13 cellular contexts compared by ENCODE assay signal in the genomic region with DNA sequence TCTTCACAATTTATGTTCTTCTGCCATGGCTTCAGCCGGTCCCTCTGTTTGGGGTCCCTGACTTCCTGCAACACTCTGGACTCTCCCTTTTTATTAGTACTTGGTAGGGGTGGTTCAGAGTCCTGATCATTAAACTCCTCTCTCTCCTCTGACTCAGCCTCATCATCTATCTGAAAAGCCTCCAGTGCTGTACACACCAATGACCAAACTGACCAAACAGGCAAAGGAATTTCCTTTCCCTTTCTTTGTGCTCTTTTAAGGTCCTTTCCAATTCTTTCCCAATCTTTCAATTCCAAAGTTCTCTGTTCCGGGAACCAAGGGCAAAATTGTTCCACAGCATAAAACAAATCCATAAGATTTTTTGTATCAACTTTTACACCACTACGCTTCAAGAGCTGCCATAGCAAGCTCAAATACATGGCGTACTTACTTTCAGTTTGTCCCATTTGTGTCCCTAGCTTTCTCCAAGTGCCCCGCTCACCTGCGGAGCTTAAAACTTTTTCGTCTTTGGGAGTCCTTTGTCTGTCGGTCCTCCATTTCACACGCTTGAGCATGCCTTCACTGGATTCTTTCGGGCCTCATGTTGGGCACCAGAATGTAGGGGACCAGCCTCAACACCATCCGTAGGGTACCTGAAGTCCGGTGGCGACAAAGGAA. TPM values are rescaled to one million over a fixed set of nuclear protein-coding genes. Genes with fewer than 3 reads are reported as not detected.
A peak's percentile ranks its signal among the peaks of the same experiment; 100 is the strongest.
DNase-seq lines count a peak whose midpoint lies in the region; ATAC-seq, FAIRE-seq and TF ChIP-seq lines count a peak whose summit lies in the region.
"Had no signal": no experiment of that assay in that cellular context is flagged by ENCODE, and none has a peak within 500 bp of the region (broad histone marks: within the 10 kb centered on the region; RNA-seq: fewer than 3 reads in every experiment).

No MANE protein-coding gene starts in this region.

- no peak overlapping the region for H2AFZ ChIP-seq in PC-9

- no peaks in the 10 kb centered on the region for H3K9me3 ChIP-seq in PC-9 (ENCODE audit: insufficient read depth, low read depth)
- H3K9me3 ChIP-seq: psoas muscle had no signal

- H3K27ac ChIP-seq in PC-9: 0 out of 2 replicates have a peak overlapping the region, but pooled peaks have one; percentile 3
- H3K27ac ChIP-seq: KMS-11, psoas muscle, RWPE1 had no signal

- intact Hi-C loops in PC-9 (cut with micrococcal nuclease; ENCODE audit: unreplicated experiment): no loop called here

- no peak overlapping the region for H3K4me2 ChIP-seq in PC-9
- H3K4me2 ChIP-seq: KMS-11 had no signal

- H3K4me3 ChIP-seq in PC-9 (no peak overlapping the region), fibroblast of mammary gland (ENCODE audit: control insufficient read depth, low read depth, low read length) (no peak overlapping the region)
- H3K4me3 ChIP-seq: GM12878, psoas muscle had no signal

- H3K36me3 ChIP-seq in PC-9 (ENCODE audit: low read depth): peaks cover 7% of the 10 kb centered on the region; the same call in 1 of the 2 replicates

- in situ Hi-C loops in KBM-7 (cut with MboI; ENCODE audit: low pct_unique_long_range_greater_than_20kb, low sequenced_read_pairs): no loop called here

- no peak for FAIRE-seq in D721Med (lab: Jason Lieb, UNC)
- FAIRE-seq: GM12878 had no signal

- H3F3A ChIP-seq in PC-9 (ENCODE audit: insufficient read depth, low read depth): peaks cover 25% of the 10 kb centered on the region; the same call in 1 of the 2 replicates

- TF ChIP-seq CTCF in PC-9 (conservative IDR thresholded peaks at IDR 0.05) (no peak), fibroblast of mammary gland (conservative IDR thresholded peaks at IDR 0.05; ENCODE audit: control insufficient read depth, insufficient read depth, low read depth, low read length) (no peak), D721Med (IDR thresholded peaks at IDR 0.05; ENCODE audit: insufficient read depth, missing control alignments) (no peak)

- peaks cover 84% of the 10 kb centered on the region for H3K79me2 ChIP-seq in PC-9 (ENCODE audit: low read depth)

- CTCF ChIA-PET in PC-9 (lab: Charles Lee): no interaction called here

- POLR2A ChIA-PET in PC-9 (lab: Charles Lee; ENCODE audit: unreplicated experiment): no interaction called here

- no peaks in the 10 kb centered on the region for H3K4me1 ChIP-seq in PC-9 (replicated peaks; ENCODE audit: insufficient read depth)

- BruUV-seq in PC-9 (replicated peaks; lab: Mats Ljungman, UMichigan): no TSS peak

- no peak for ATAC-seq in HG03571 (IDR thresholded peaks at IDR 0.05; ENCODE audit: unreplicated experiment)
- ATAC-seq: GM12878, HCT116, psoas muscle had no signal

- DNase-seq in ELF-1 (ENCODE audit: low read depth, low spot score): peak; percentile 18
- DNase-seq in PC-9: no peak
- DNase-seq in fibroblast of mammary gland (ENCODE audit: low read depth): peak; percentile 61
- peak; percentile 80 for DNase-seq in renal cortical epithelial cell (ENCODE audit: low read depth)
- DNase-seq in D721Med (ENCODE audit: insufficient read length, low spot score): no peak
- no peak for DNase-seq in NCI-H1694 (lab: John Stamatoyannopoulos, UW)
- no peak for DNase-seq in KBM-7
- DNase-seq: psoas muscle had no signal

- peaks cover 34% of the 10 kb centered on the region for H4K20me1 ChIP-seq in PC-9 (ENCODE audit: insufficient read depth)

- H3K27me3 ChIP-seq in PC-9 (ENCODE audit: insufficient read depth, low read depth): no peaks in the 10 kb centered on the region

- no peaks in the 10 kb centered on the region for H3K9me2 ChIP-seq in PC-9 (ENCODE audit: insufficient read depth)

RNA-seq across cellular contexts. Expression of a gene that starts 9.6 kb away (rescaled TPM):
- total RNA-seq in PC-9 (2021) (111 and 112 TPM in 2 replicates), renal cortical epithelial cell (58.2 and 78.1 TPM in 2 replicates)

RNA-seq across cellular contexts. Expression of a gene that starts 9.9 kb away (rescaled TPM):
- total RNA-seq in PC-9 (2021) (38.3 and 40.6 TPM in 2 replicates), renal cortical epithelial cell (44.5 and 82.7 TPM in 2 replicates)

Comparison
In these comparisons a context has a peak if more than half of its experiments do, and no peak if none do; other contexts are left out.
1. DNase-seq: peak in ELF-1 (single experiment), fibroblast of mammary gland (single experiment) and renal cortical epithelial cell (single experiment); none in PC-9 (0 of 2), D721Med (single experiment), NCI-H1694 (single experiment) and KBM-7 (single experiment).